Comparison of ENCODE assay signal across 12 cellular contexts in genomic region chr3:53043738-53044137, GRCh38. TPM values are rescaled to one million over a fixed set of nuclear protein-coding genes. Genes with fewer than 3 reads are reported as not detected.
DNase-seq lines count a peak whose midpoint lies in the region; ATAC-seq and TF ChIP-seq lines count a peak whose summit lies in the region.
"Had no signal": no experiment of that assay in that cellular context is flagged by ENCODE, and none has a peak within 500 bp of the region (broad histone marks: within the 10 kb centered on the region; RNA-seq: fewer than 3 reads in every experiment).

No MANE protein-coding gene starts in this region.

- H3K27me3 Mint-ChIP-seq in CD8-positive, alpha-beta T cell (ENCODE audit: low read depth), result no peaks in the 10 kb centered on the region
- H3K27me3 Mint-ChIP-seq in activated naive CD8-positive, alpha-beta T cell treated with anti-CD3 and anti-CD28 coated beads, Interleukin-2, amount 50 U/mL, for 24 hours, result no peaks in the 10 kb centered on the region
- H3K27me3 Mint-ChIP-seq in mesothelial cell of epicardium (ENCODE audit: low read depth), result peaks cover 53% of the 10 kb centered on the region

- CTCF ChIA-PET in CD8-positive, alpha-beta T cell (lab: Charles Lee), result interaction anchor here (0.9 to 5.1 kb wide), 4 partner anchors 16 to 109 kb away, joined by 4 to 30 read pairs (median 6); no protein-coding TSS in a partner anchor

- H3K36me3 Mint-ChIP-seq in CD8-positive, alpha-beta T cell, result peaks cover 6% of the 10 kb centered on the region
- peaks cover 3% of the 10 kb centered on the region for H3K36me3 Mint-ChIP-seq in activated naive CD8-positive, alpha-beta T cell treated with anti-CD3 and anti-CD28 coated beads, Interleukin-2, amount 50 U/mL, for 24 hours (ENCODE audit: low read depth)
- no peaks in the 10 kb centered on the region for H3K36me3 Mint-ChIP-seq in mesothelial cell of epicardium

- no peak for DNase-seq in CD8-positive, alpha-beta T cell
- DNase-seq in KBM-7 (peak; percentile 16), mesothelial cell of epicardium (ENCODE audit: low spot score in 2 of 2, unreplicated experiment in 2 of 2) (no peak)
- DNase-seq in activated naive CD8-positive, alpha-beta T cell treated with anti-CD3 and anti-CD28 coated beads, Interleukin-2, amount 50 U/mL, for 24 hours, result no peak
- DNase-seq: glutamatergic neuron, NCI-H1417 treated with DMSO at 0.1 percent for 48 hours, NCI-H524, Right ventricle myocardium superior had no signal

- peaks cover 47% of the 10 kb centered on the region for H3K4me1 ChIP-seq in CD8-positive, alpha-beta T cell (ENCODE audit: insufficient read depth, low read length)
- peaks cover 13% of the 10 kb centered on the region for H3K4me1 ChIP-seq in neuron (ENCODE audit: insufficient read depth, low read length)

- H3K27ac ChIP-seq in CD8-positive, alpha-beta T cell (ENCODE audit: low read depth, low read length), result peak overlapping the region; percentile 83

- H2AFZ ChIP-seq in neuron (ENCODE audit: low read depth, low read length), result no peak overlapping the region

- peak overlapping the region; percentile 68 for H3K4me3 ChIP-seq in CD8-positive, alpha-beta T cell (ENCODE audit: low read depth, low read length)
- peak overlapping the region; percentile 87 for H3K4me3 ChIP-seq in neuron (ENCODE audit: low read length)

- H3K9me3 Mint-ChIP-seq in CD8-positive, alpha-beta T cell, result no peaks in the 10 kb centered on the region
- no peaks in the 10 kb centered on the region for H3K9me3 Mint-ChIP-seq in activated naive CD8-positive, alpha-beta T cell treated with anti-CD3 and anti-CD28 coated beads, Interleukin-2, amount 50 U/mL, for 24 hours
- no peaks in the 10 kb centered on the region for H3K9me3 Mint-ChIP-seq in mesothelial cell of epicardium

- H3K27me3 ChIP-seq in CD8-positive, alpha-beta T cell (ENCODE audit: insufficient read depth, low read length), result no peaks in the 10 kb centered on the region
- H3K27me3 ChIP-seq in neuron (ENCODE audit: insufficient read depth, low read length), result no peaks in the 10 kb centered on the region

- intact Hi-C loops in CD8-positive, alpha-beta T cell (cut with DNase I, micrococcal nuclease), result loop anchor here (1.0 to 10.0 kb wide), 3 partner anchors 109 to 301 kb away; partner anchors contain the start of genes DCP1A (in 1 of the 2) and STIMATE (in 1 of the 2)

- H3K9me3 ChIP-seq in CD8-positive, alpha-beta T cell (ENCODE audit: low read length), result no peaks in the 10 kb centered on the region
- no peaks in the 10 kb centered on the region for H3K9me3 ChIP-seq in neuron (ENCODE audit: low read length)

- peak overlapping the region; percentile 98 for H3K4me3 Mint-ChIP-seq in CD8-positive, alpha-beta T cell
- H3K4me3 Mint-ChIP-seq in activated naive CD8-positive, alpha-beta T cell treated with anti-CD3 and anti-CD28 coated beads, Interleukin-2, amount 50 U/mL, for 24 hours, result peak overlapping the region; percentile 89
- no peak overlapping the region for H3K4me3 Mint-ChIP-seq in mesothelial cell of epicardium

- in situ Hi-C loops in KBM-7 (cut with MboI; ENCODE audit: low pct_unique_long_range_greater_than_20kb, low sequenced_read_pairs), result no loop called here

- no peak for TF ChIP-seq CTCF in CD8-positive, alpha-beta T cell (IDR thresholded peaks at IDR 0.05)
- TF ChIP-seq CTCF in mesothelial cell of epicardium (IDR thresholded peaks at IDR 0.05; ENCODE audit: unreplicated experiment), result no peak

- H3K36me3 ChIP-seq in CD8-positive, alpha-beta T cell (ENCODE audit: insufficient read depth, low read length), result no peaks in the 10 kb centered on the region
- no peaks in the 10 kb centered on the region for H3K36me3 ChIP-seq in neuron (ENCODE audit: insufficient read depth, low read length)

- no peak for ATAC-seq in CD8-positive, alpha-beta T cell
- ATAC-seq in activated naive CD8-positive, alpha-beta T cell treated with anti-CD3 and anti-CD28 coated beads, Interleukin-2, amount 50 U/mL, for 24 hours, result no peak
- ATAC-seq in HG03139 (IDR thresholded peaks at IDR 0.05; ENCODE audit: unreplicated experiment) (no peak), GM21515 (IDR thresholded peaks at IDR 0.05; ENCODE audit: unreplicated experiment) (no peak)
- ATAC-seq: activated CD4-positive, CD25-positive, alpha-beta regulatory T cell treated with anti-CD3 and anti-CD28 coated beads, Interleukin-2, amount 50 U/mL, for 24 hours had no signal

- H3K27ac Mint-ChIP-seq in CD8-positive, alpha-beta T cell, result peak overlapping the region; percentile 30
- peak overlapping the region; percentile 9 for H3K27ac Mint-ChIP-seq in activated naive CD8-positive, alpha-beta T cell treated with anti-CD3 and anti-CD28 coated beads, Interleukin-2, amount 50 U/mL, for 24 hours
- no peak overlapping the region for H3K27ac Mint-ChIP-seq in mesothelial cell of epicardium

- POLR2A ChIA-PET in CD8-positive, alpha-beta T cell (lab: Charles Lee), result interaction anchor here (1.0 to 1.7 kb wide), 3 partner anchors 8 to 30 kb away, joined by 3 to 7 read pairs (median 3); no protein-coding TSS in a partner anchor

- H3K4me1 Mint-ChIP-seq in CD8-positive, alpha-beta T cell (ENCODE audit: low read depth), result peaks cover 50% of the 10 kb centered on the region
- H3K4me1 Mint-ChIP-seq in activated naive CD8-positive, alpha-beta T cell treated with anti-CD3 and anti-CD28 coated beads, Interleukin-2, amount 50 U/mL, for 24 hours, result peaks cover 58% of the 10 kb centered on the region
- peaks cover 10% of the 10 kb centered on the region for H3K4me1 Mint-ChIP-seq in mesothelial cell of epicardium

RNA-seq across cellular contexts. Expression of gene SFMBT1, which starts 2.1 kb away (rescaled TPM):
- total RNA-seq in CD8-positive, alpha-beta T cell, result 10 to 100 TPM; 23.6 to 26.2 TPM
- 4.1 to 5.4 TPM (median 4.4 TPM) in 3 replicates for total RNA-seq in mesothelial cell of epicardium
